Comparison of ENCODE assay signal across 23 cellular contexts in the genomic region with DNA sequence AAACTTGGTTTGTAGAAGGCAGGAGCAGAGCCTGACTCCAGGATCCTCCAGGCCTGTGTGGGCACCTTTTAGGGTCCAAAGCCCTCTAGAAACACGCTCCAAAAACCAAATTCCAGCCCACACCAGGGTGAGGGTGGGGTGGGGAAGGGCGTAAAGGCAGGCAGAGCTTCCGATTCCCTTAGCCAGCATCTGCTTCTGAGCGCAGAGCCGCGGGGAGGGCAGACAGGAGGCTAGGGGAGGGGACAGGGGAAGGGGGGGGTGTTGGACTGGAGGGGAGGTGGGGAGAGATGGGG. TPM values are rescaled to one million over a fixed set of nuclear protein-coding genes. Genes with fewer than 3 reads are reported as not detected.
"Had no signal": no experiment of that assay in that cellular context is flagged by ENCODE, and none has a peak within 500 bp of the region (broad histone marks: within the 10 kb centered on the region; RNA-seq: fewer than 3 reads in every experiment).

No MANE protein-coding gene starts in this region.

- DNase-seq: cortex of kidney; effector CD8-positive, alpha-beta T cell; foreskin melanocyte; head of caudate nucleus; left colon; mesendoderm; naive B cell; small intestine; stimulated activated CD4-positive, alpha-beta T cell treated with anti-CD3 and anti-CD28 coated beads, Interleukin-2, amount 100 ng/mL, for 48 hours; stimulated activated CD8-positive, alpha-beta memory T cell treated with anti-CD3 and anti-CD28 coated beads, Interleukin-4, amount 100 ng/mL, for 48 hours; stimulated activated naive CD8-positive, alpha-beta T cell treated with anti-CD3 and anti-CD28 coated beads, Interleukin-15, Interleukin-2, amounts not matched to agents 100 U/mL and 50 U/mL, for 24 hours; tibial artery had no signal

- H3K27me3 ChIP-seq: hepatocyte, vagina had no signal

- H3K27ac Mint-ChIP-seq: naive B cell; nephron; stimulated activated effector memory CD8-positive, alpha-beta T cell treated with anti-CD3 and anti-CD28 coated beads, Interleukin-12 subunit alpha, Interleukin-12 subunit beta, amount 100 ng/mL, for 72 hours had no signal

- H3K4me3 Mint-ChIP-seq: naive B cell; nephron; stimulated activated effector memory CD8-positive, alpha-beta T cell treated with anti-CD3 and anti-CD28 coated beads, Interleukin-12 subunit alpha, Interleukin-12 subunit beta, amount 100 ng/mL, for 72 hours had no signal

- H3K9me3 Mint-ChIP-seq: nephron; stimulated activated effector memory CD8-positive, alpha-beta T cell treated with anti-CD3 and anti-CD28 coated beads, Interleukin-12 subunit alpha, Interleukin-12 subunit beta, amount 100 ng/mL, for 72 hours had no signal

- H3K36me3 Mint-ChIP-seq: naive B cell; stimulated activated effector memory CD8-positive, alpha-beta T cell treated with anti-CD3 and anti-CD28 coated beads, Interleukin-12 subunit alpha, Interleukin-12 subunit beta, amount 100 ng/mL, for 72 hours had no signal

- H3K36me3 ChIP-seq: tibial artery, upper lobe of right lung, vagina had no signal

- H3K4me1 ChIP-seq: upper lobe of right lung had no signal

- ATAC-seq: left colon; left ventricle myocardium superior; stimulated activated effector memory CD8-positive, alpha-beta T cell treated with anti-CD3 and anti-CD28 coated beads, Interleukin-12 subunit alpha, Interleukin-12 subunit beta, amount 100 ng/mL, for 72 hours; stimulated activated naive CD8-positive, alpha-beta T cell treated with anti-CD3 and anti-CD28 coated beads, Interleukin-15, Interleukin-2, amounts not matched to agents 100 U/mL and 50 U/mL, for 24 hours; upper lobe of right lung had no signal

- H3K9me3 ChIP-seq: tibial artery, upper lobe of right lung, vagina had no signal

- H3K27ac ChIP-seq: dorsolateral prefrontal cortex, hepatocyte, tibial artery, upper lobe of right lung, vagina had no signal

- H3K4me1 Mint-ChIP-seq: naive B cell; stimulated activated effector memory CD8-positive, alpha-beta T cell treated with anti-CD3 and anti-CD28 coated beads, Interleukin-12 subunit alpha, Interleukin-12 subunit beta, amount 100 ng/mL, for 72 hours had no signal

- H3K4me3 ChIP-seq: hepatocyte, upper lobe of right lung had no signal

RNA-seq across cellular contexts. Expression of a gene that starts 21.7 kb away (rescaled TPM):
- total RNA-seq: kidney epithelial cell, lung microvascular endothelial cell, pulmonary artery endothelial cell, temporal lobe, vagina had no signal
- polyA plus RNA-seq: hepatocyte had no signal
